ENCODE assay signal across 19 cellular contexts in the genomic region with DNA sequence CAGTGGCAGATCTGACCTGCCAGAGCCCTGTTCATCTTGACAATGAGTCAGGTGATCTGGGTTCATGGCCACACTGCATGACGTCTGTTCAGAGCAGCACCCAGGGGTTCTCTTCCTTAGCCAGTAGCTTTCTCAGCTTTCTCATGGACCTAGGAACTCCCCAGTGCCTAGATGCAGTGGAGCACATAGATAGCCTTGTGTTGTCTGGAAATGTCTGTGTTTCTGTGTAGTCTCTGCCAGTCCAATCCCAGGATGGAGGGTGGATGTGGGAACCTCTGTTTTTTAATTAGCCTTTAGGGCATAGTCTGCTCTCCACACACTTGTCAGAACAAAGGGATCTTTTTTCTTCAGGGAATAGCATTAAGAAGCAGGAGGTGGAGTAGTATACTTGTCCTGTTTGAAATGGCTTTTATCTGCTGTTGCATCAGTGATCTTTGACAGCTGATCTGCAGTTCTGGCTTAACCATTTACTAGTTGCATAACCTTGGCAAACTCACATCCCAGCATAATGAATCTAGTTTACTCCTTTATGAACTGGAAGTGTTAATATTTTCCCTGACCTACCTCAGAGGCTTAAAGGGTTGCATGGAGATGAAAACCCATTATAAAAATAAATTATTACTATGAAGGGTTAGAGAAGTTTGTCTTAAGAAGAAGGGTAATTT. TPM values are rescaled to one million over a fixed set of nuclear protein-coding genes. Genes with fewer than 3 reads are reported as not detected.
DNase-seq lines count a peak whose midpoint lies in the region; FAIRE-seq and TF ChIP-seq lines count a peak whose summit lies in the region.
"Had no signal": no experiment of that assay in that cellular context is flagged by ENCODE, and none has a peak within 500 bp of the region (broad histone marks: within the 10 kb centered on the region; RNA-seq: fewer than 3 reads in every experiment).

No MANE protein-coding gene starts in this region.

- CTCF ChIA-PET in Calu3 (lab: Charles Lee), result interaction anchor here (0.7 to 2.0 kb wide), 6 partner anchors 9 to 159 kb away, joined by 3 to 14 read pairs (median 3); partner anchors contain the start of gene CACNA1D

- H3K27ac Mint-ChIP-seq in Calu3 (ENCODE audit: unreplicated experiment), result peak overlapping the region; percentile 93
- H3K27ac Mint-ChIP-seq: activated B cell treated with CpG ODN at 0.5 μM for 24 hours; activated T-helper 17 cell treated with anti-CD3 and anti-CD28 coated beads, Interleukin-2, amount 50 U/mL, for 72 hours; memory B cell had no signal

- H3K9me2 ChIP-seq in neural cell (ENCODE audit: insufficient read depth, low read length), result no peaks in the 10 kb centered on the region

- TF ChIP-seq CTCF in Calu3 (IDR thresholded peaks at IDR 0.05; ENCODE audit: unreplicated experiment), result no peak
- no peak for TF ChIP-seq CTCF in neural cell (IDR thresholded peaks at IDR 0.05; ENCODE audit: poor library complexity, severe bottlenecking)

- no peaks in the 10 kb centered on the region for H3K9me3 ChIP-seq in neural cell (ENCODE audit: low read length)
- H3K9me3 ChIP-seq: sigmoid colon had no signal

- no TSS peak for BruUV-seq in Calu3 (replicated peaks; lab: Mats Ljungman, UMichigan)

- peak overlapping the region; percentile 38 for H3K9ac ChIP-seq in neural cell (ENCODE audit: low read length)

- no peak for TF ChIP-seq EP300 in neural cell (conservative IDR thresholded peaks at IDR 0.05; ENCODE audit: poor library complexity, severe bottlenecking)

- H3K27me3 Mint-ChIP-seq in Calu3 (ENCODE audit: unreplicated experiment), result no peaks in the 10 kb centered on the region

- H3K4me3 Mint-ChIP-seq in Calu3 (ENCODE audit: low read depth, unreplicated experiment), result no peak overlapping the region
- H3K4me3 Mint-ChIP-seq: activated B cell treated with CpG ODN at 0.5 μM for 24 hours; activated T-helper 17 cell treated with anti-CD3 and anti-CD28 coated beads, Interleukin-2, amount 50 U/mL, for 72 hours; memory B cell had no signal

- no peaks in the 10 kb centered on the region for H3K9me3 Mint-ChIP-seq in Calu3 (ENCODE audit: low read depth, unreplicated experiment)
- H3K9me3 Mint-ChIP-seq: activated B cell treated with CpG ODN at 0.5 μM for 24 hours; activated T-helper 17 cell treated with anti-CD3 and anti-CD28 coated beads, Interleukin-2, amount 50 U/mL, for 72 hours; memory B cell had no signal

- H3K27me3 ChIP-seq in neural cell (ENCODE audit: insufficient read depth, low read depth, low read length), result no peaks in the 10 kb centered on the region
- H3K27me3 ChIP-seq: sigmoid colon had no signal

- no peak overlapping the region for H2AFZ ChIP-seq in neural cell (ENCODE audit: low read depth, low read length)

- no peak for TF ChIP-seq RAD21 in neural cell (conservative IDR thresholded peaks at IDR 0.05)

- no peaks in the 10 kb centered on the region for H3K79me2 ChIP-seq in neural cell (replicated peaks; ENCODE audit: insufficient read depth, low read length)

- no peak overlapping the region for H3K4me3 ChIP-seq in neural cell (ENCODE audit: low read length)
- H3K4me3 ChIP-seq: sigmoid colon had no signal

- DNase-seq in Calu3, result peak; percentile 69
- no peak for DNase-seq in RCC 7860 (ENCODE audit: low spot score)
- DNase-seq in stimulated activated CD4-positive, alpha-beta T cell treated with anti-CD3 and anti-CD28 coated beads, Interleukin-4, amount 100 ng/mL, for 24 hours, result no peak
- no peak for DNase-seq in NOMO-1 treated with DMSO at 0.1 percent for 48 hours (lab: John Stamatoyannopoulos, UW; ENCODE audit: unreplicated experiment)
- no peak for DNase-seq in dermis blood vessel endothelial cell
- DNase-seq in NCI-H1417 treated with DMSO at 0.1 percent for 48 hours (lab: John Stamatoyannopoulos, UW), result no peak
- DNase-seq: activated B cell treated with CpG ODN at 0.5 μM for 24 hours; DMS 273 treated with DMSO at 0.1 percent for 48 hours; foreskin fibroblast; HCEC 1CT; NCI-H187 treated with DMSO at 0.1 percent for 48 hours; sigmoid colon; stimulated activated CD4-positive, alpha-beta T cell treated with anti-CD3 and anti-CD28 coated beads, Interleukin-2, amount 100 ng/mL, for 48 hours; substantia nigra had no signal

- peaks cover 38% of the 10 kb centered on the region for H3K4me1 Mint-ChIP-seq in Calu3 (ENCODE audit: low read depth, unreplicated experiment)
- H3K4me1 Mint-ChIP-seq: activated B cell treated with CpG ODN at 0.5 μM for 24 hours; activated T-helper 17 cell treated with anti-CD3 and anti-CD28 coated beads, Interleukin-2, amount 50 U/mL, for 72 hours; memory B cell had no signal

- peak overlapping the region; percentile 45 for H3K27ac ChIP-seq in neural cell (ENCODE audit: low read length)
- H3K27ac ChIP-seq: sigmoid colon had no signal

- H4K20me1 ChIP-seq in neural cell (ENCODE audit: insufficient read depth), result no peaks in the 10 kb centered on the region

- no peaks in the 10 kb centered on the region for H3F3A ChIP-seq in neural cell (ENCODE audit: insufficient read depth, low read length, poor library complexity, severe bottlenecking)

- no peaks in the 10 kb centered on the region for H3K36me3 ChIP-seq in neural cell (ENCODE audit: insufficient read depth, low read length)
- H3K36me3 ChIP-seq: sigmoid colon had no signal

- intact Hi-C loops in Calu3 (cut with micrococcal nuclease; ENCODE audit: unreplicated experiment), result loop anchor here (2.0 kb wide), 1 partner anchor 29 kb away; no protein-coding TSS in a partner anchor

- peak; percentile 74 for FAIRE-seq in RCC 7860 (lab: Jason Lieb, UNC)
- FAIRE-seq in islet of Langerhans (lab: Jason Lieb, UNC), result peak; percentile 92
- FAIRE-seq: endometrium had no signal

- H3K36me3 Mint-ChIP-seq in Calu3 (ENCODE audit: insufficient read depth, unreplicated experiment), result peaks cover 11% of the 10 kb centered on the region
- H3K36me3 Mint-ChIP-seq: memory B cell had no signal

- H3K4me2 ChIP-seq in neural cell (ENCODE audit: low read length), result peak overlapping the region; percentile 22

TF ChIP-seq in neural cell, 6 proteins besides CTCF, POLR2A, EP300 and RAD21:
- TF ChIP-seq, protein P1, sequence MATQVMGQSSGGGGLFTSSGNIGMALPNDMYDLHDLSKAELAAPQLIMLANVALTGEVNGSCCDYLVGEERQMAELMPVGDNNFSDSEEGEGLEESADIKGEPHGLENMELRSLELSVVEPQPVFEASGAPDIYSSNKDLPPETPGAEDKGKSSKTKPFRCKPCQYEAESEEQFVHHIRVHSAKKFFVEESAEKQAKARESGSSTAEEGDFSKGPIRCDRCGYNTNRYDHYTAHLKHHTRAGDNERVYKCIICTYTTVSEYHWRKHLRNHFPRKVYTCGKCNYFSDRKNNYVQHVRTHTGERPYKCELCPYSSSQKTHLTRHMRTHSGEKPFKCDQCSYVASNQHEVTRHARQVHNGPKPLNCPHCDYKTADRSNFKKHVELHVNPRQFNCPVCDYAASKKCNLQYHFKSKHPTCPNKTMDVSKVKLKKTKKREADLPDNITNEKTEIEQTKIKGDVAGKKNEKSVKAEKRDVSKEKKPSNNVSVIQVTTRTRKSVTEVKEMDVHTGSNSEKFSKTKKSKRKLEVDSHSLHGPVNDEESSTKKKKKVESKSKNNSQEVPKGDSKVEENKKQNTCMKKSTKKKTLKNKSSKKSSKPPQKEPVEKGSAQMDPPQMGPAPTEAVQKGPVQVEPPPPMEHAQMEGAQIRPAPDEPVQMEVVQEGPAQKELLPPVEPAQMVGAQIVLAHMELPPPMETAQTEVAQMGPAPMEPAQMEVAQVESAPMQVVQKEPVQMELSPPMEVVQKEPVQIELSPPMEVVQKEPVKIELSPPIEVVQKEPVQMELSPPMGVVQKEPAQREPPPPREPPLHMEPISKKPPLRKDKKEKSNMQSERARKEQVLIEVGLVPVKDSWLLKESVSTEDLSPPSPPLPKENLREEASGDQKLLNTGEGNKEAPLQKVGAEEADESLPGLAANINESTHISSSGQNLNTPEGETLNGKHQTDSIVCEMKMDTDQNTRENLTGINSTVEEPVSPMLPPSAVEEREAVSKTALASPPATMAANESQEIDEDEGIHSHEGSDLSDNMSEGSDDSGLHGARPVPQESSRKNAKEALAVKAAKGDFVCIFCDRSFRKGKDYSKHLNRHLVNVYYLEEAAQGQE (IDR thresholded peaks at IDR 0.05; ENCODE audit: borderline replicate concordance), result no peak
- no peak for TF ChIP-seq TAF1 (IDR thresholded peaks at IDR 0.05; ENCODE audit: low read depth)
- TF ChIP-seq SMC3 (conservative IDR thresholded peaks at IDR 0.05; ENCODE audit: poor library complexity), result no peak
- TF ChIP-seq EZH2 (IDR thresholded peaks at IDR 0.05; ENCODE audit: borderline replicate concordance, insufficient read depth, low read length, poor library complexity, severe bottlenecking), result no peak
- TF ChIP-seq POLR2AphosphoS5 (IDR thresholded peaks at IDR 0.05), result no peak
- TF ChIP-seq MXI1 (conservative IDR thresholded peaks at IDR 0.05; ENCODE audit: poor library complexity, severe bottlenecking), result no peak

RNA-seq across cellular contexts. Expression of gene CACNA1D, which starts 16.1 kb away (rescaled TPM):
- total RNA-seq in Calu3 (2022) (36.3 and 48.3 TPM in 2 replicates), dermis blood vessel endothelial cell (not detected in 2 replicates)
- polyA plus RNA-seq in neural cell, result 22.5 and 24.9 TPM in 2 replicates
- 43.1 and 56.5 TPM in 2 replicates for polyA minus RNA-seq in neural cell

Comparison
In these comparisons a context has a peak if more than half of its experiments do, and no peak if none do; other contexts are left out.
1. RNA of gene CACNA1D, which starts 16.1 kb away (total RNA-seq): 36.3 to 48.3 TPM in Calu3; not detected in dermis blood vessel endothelial cell; every median in the first group is over 10 times any median in the second.